8 cellular contexts compared by ENCODE assay signal in the genomic region with DNA sequence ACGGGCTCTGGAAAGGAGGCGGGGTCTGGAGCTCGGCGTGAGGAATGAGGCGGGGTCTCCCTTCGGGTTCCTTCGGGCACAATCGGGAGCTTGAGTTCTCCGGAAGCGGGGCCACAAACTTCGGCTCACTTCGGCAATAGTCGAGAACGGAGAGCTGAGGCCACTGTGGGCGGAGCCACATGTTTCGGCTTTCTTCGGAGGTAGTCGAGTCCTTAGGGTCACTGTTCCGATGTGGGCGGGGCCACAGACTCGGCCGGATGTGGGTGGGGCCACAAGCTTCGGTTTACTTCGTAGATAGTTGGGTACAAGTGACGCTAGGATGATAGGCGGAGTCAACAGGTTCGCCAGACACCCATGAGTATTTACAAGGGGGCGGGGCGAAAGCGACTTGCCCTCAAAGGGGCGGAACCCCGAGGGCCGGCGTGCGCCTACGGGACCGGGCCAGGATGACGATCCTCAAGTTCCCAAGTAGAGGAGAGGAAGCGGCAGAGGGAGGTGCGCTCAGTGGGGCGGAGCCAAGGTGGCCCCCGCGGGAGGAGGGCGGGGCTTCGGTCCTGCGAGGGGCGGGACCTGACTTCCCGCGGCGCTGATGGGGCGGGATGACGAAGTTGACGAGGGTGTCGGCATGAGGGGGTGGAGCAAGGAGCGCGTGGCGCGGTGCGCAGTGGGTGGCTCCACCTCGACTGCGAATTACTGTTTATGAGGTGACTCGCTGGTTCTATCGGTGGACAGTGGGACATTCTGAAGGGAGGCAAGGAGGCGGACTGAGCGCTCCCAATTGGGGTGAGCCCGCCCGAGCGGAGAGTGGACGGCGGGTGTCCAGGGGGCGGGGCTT. TPM values are rescaled to one million over a fixed set of nuclear protein-coding genes. Genes with fewer than 3 reads are reported as not detected.
DNase-seq lines count a peak whose midpoint lies in the region; ATAC-seq and TF ChIP-seq lines count a peak whose summit lies in the region.

No MANE protein-coding gene starts in this region.

- H3K27me3 ChIP-seq in WERI-Rb-1 (ENCODE audit: insufficient read depth, low read depth, severe bottlenecking) = no peaks in the 10 kb centered on the region
- no peaks in the 10 kb centered on the region for H3K27me3 ChIP-seq in mammary epithelial cell (ENCODE audit: insufficient read depth, low read length)
- H3K27me3 ChIP-seq in skeletal muscle satellite cell (ENCODE audit: control insufficient read depth, insufficient read depth, low read length) = no peaks in the 10 kb centered on the region

- H3K79me2 ChIP-seq in mammary epithelial cell (ENCODE audit: insufficient read depth, low read length) = peaks cover 58% of the 10 kb centered on the region

- H4K20me1 ChIP-seq in mammary epithelial cell (ENCODE audit: insufficient read depth, low read length) = no peaks in the 10 kb centered on the region

- ATAC-seq in GM18907 (IDR thresholded peaks at IDR 0.05; ENCODE audit: unreplicated experiment) = peak; percentile 61
- peak; percentile 41 for ATAC-seq in HG03139 (IDR thresholded peaks at IDR 0.05; ENCODE audit: unreplicated experiment)

- CTCF ChIA-PET in AG04449 (lab: Yijun Ruan, JAX) (interaction anchor here (0.9 to 4.3 kb wide), 12 partner anchors 9 to 76 kb away, joined by 3 to 44 read pairs (median 4); a partner anchor contains a TSS), mammary epithelial cell (lab: Charles Lee; ENCODE audit: low non-redundant PET) (interaction anchor here (0.7 kb wide), 1 partner anchor 76 kb away, joined by 3 read pairs; no protein-coding TSS in a partner anchor)

- H3K9me3 ChIP-seq in WERI-Rb-1 (ENCODE audit: severe bottlenecking) = no peaks in the 10 kb centered on the region
- H3K9me3 ChIP-seq in mammary epithelial cell (replicated peaks; ENCODE audit: insufficient read depth, low read length) = no peaks in the 10 kb centered on the region
- peaks cover 5% of the 10 kb centered on the region for H3K9me3 ChIP-seq in iPS-18c (ENCODE audit: control insufficient read depth, insufficient read depth, low read length)
- H3K9me3 ChIP-seq in skeletal muscle satellite cell (replicated peaks; ENCODE audit: low read length) = no peaks in the 10 kb centered on the region

- in situ Hi-C loops in mammary epithelial cell (cut with MboI; ENCODE audit: low sequenced_read_pairs in 2 of 2) = no loop called here

- no peak for TF ChIP-seq CTCF in AG04449 (IDR thresholded peaks at IDR 0.05; ENCODE audit: insufficient read depth, low read length, missing control alignments)
- TF ChIP-seq CTCF in WERI-Rb-1 (IDR thresholded peaks at IDR 0.05; ENCODE audit: low read depth, low read length) = no peak
- TF ChIP-seq CTCF in mammary epithelial cell (conservative IDR thresholded peaks at IDR 0.05 in 1 of 2, IDR thresholded peaks at IDR 0.05 in 1 of 2; ENCODE audit: extremely low read depth in 1 of 2, insufficient read depth in 1 of 2, low read depth in 1 of 2, low read length in 2 of 2) = no peak

- dilution Hi-C loops in mammary epithelial cell (cut with HindIII; ENCODE audit: low sequenced_read_pairs) = no loop called here

- H3K4me3 ChIP-seq in AG04449 (ENCODE audit: low read depth, low read length) (peak overlapping the region; percentile 89), WERI-Rb-1 (ENCODE audit: low read depth, low read length) (peak overlapping the region; percentile 81), mammary epithelial cell (replicated peaks in 1 of 3; ENCODE audit: insufficient read depth in 1 of 3, low read depth in 2 of 3, low read length in 3 of 3) (peak overlapping the region; percentile 64 to 94 (median 74)), iPS-18c (ENCODE audit: insufficient read depth, low read depth, low read length) (peak overlapping the region; percentile 97), skeletal muscle satellite cell (ENCODE audit: low read length) (peak overlapping the region; percentile 92)

- intact Hi-C loops in mammary epithelial cell (cut with micrococcal nuclease) = loop anchor here (1.0 to 10.0 kb wide), 5 partner anchors 17 to 985 kb away; a partner anchor contains a TSS

- H3K27ac ChIP-seq in WERI-Rb-1 (peak overlapping the region; percentile 99), mammary epithelial cell (ENCODE audit: insufficient read depth, low read depth, low read length) (peak overlapping the region; percentile 95)

- H3K4me2 ChIP-seq in mammary epithelial cell (ENCODE audit: insufficient read depth, low read depth, low read length) (peak overlapping the region; percentile 93), skeletal muscle satellite cell (ENCODE audit: low read length) (peak overlapping the region; percentile 92)

- BruUV-seq in mammary epithelial cell (replicated peaks; lab: Mats Ljungman, UMichigan) = no TSS peak

- H3K9ac ChIP-seq in mammary epithelial cell (ENCODE audit: insufficient read depth, low read length) (peak overlapping the region; percentile 92), skeletal muscle satellite cell (ENCODE audit: low read depth, low read length) (peak overlapping the region; percentile 96)

- WGBS in mammary epithelial cell (ENCODE audit: low coverage, missing lambda C conversion rate) = under 1% methylated on average over 40 of the region's 71 CpGs

- peak overlapping the region; percentile 91 for H2AFZ ChIP-seq in mammary epithelial cell (ENCODE audit: low read depth, low read length)

- H3K36me3 ChIP-seq in WERI-Rb-1 (peaks cover 28% of the 10 kb centered on the region), mammary epithelial cell (ENCODE audit: insufficient read depth, low read length) (peaks cover 6% of the 10 kb centered on the region), skeletal muscle satellite cell (ENCODE audit: insufficient read depth, low read length) (peaks cover 30% of the 10 kb centered on the region)

- peak; percentile 100 for DNase-seq in AG04449 (ENCODE audit: low read depth, low spot score)
- DNase-seq in NCI-H2196 treated with DMSO at 0.1 percent for 48 hours (lab: John Stamatoyannopoulos, UW; ENCODE audit: unreplicated experiment) = peak; percentile 99
- peak; percentile 100 for DNase-seq in WERI-Rb-1
- DNase-seq in mammary epithelial cell = peak; percentile 100

- H3K4me1 ChIP-seq in mammary epithelial cell (ENCODE audit: insufficient read depth, low read length) (peaks cover 17% of the 10 kb centered on the region), skeletal muscle satellite cell (ENCODE audit: control insufficient read depth, insufficient read depth, low read length) (peaks cover 18% of the 10 kb centered on the region)

- POLR2A ChIA-PET in AG04449 (lab: Yijun Ruan, JAX) = interaction anchor here (1.0 to 5.1 kb wide), 8 partner anchors 11 to 75 kb away, joined by 3 to 108 read pairs (median 5); a partner anchor contains a TSS

RNA-seq across cellular contexts. Expression of a gene that starts 0.5 kb away (rescaled TPM):
- total RNA-seq in mammary epithelial cell = 100 to 1,000 TPM in 1 of 2 donors, 10 to 100 TPM in 1; 43.5 to 140 TPM
- polyA plus RNA-seq in mammary epithelial cell = 70.4 TPM
- polyA minus RNA-seq in mammary epithelial cell = 70.9 TPM
- 17.2 and 26.6 TPM in 2 replicates for total RNA-seq in skeletal muscle satellite cell (2012; rRNA removed)

RNA-seq across cellular contexts. Expression of a gene that starts 1.2 kb away (rescaled TPM):
- 10 to 100 TPM; 65.3 to 94.0 TPM for total RNA-seq in mammary epithelial cell
- polyA plus RNA-seq in mammary epithelial cell = 82.0 TPM
- polyA minus RNA-seq in mammary epithelial cell = 26.7 TPM
- total RNA-seq in skeletal muscle satellite cell (2012; rRNA removed) = 83.1 and 83.4 TPM in 2 replicates

RNA-seq across cellular contexts. Expression of a gene that starts 10.8 kb away (rescaled TPM):
- 1,000 to 10,000 TPM; 1,098 to 1,139 TPM for total RNA-seq in mammary epithelial cell
- 2,376 TPM for polyA plus RNA-seq in mammary epithelial cell
- 1,031 TPM for polyA minus RNA-seq in mammary epithelial cell
- 1,398 and 1,979 TPM in 2 replicates for total RNA-seq in skeletal muscle satellite cell (2012; rRNA removed)

RNA-seq across cellular contexts. Expression of a gene that starts 16.9 kb away (rescaled TPM):
- 10 to 100 TPM; 21.0 to 41.0 TPM for total RNA-seq in mammary epithelial cell
- 5.3 TPM for polyA plus RNA-seq in mammary epithelial cell
- 2.2 TPM for polyA minus RNA-seq in mammary epithelial cell
- total RNA-seq in skeletal muscle satellite cell (2012; rRNA removed) = 1.5 TPM in 1 of 2 replicates, not detected in the other

RNA-seq across cellular contexts. Expression of a gene that starts 30.4 kb away (rescaled TPM):
- 1 to 10 TPM; 2.3 to 5.9 TPM for total RNA-seq in mammary epithelial cell
- 3.4 TPM for polyA plus RNA-seq in mammary epithelial cell
- 0.93 TPM for polyA minus RNA-seq in mammary epithelial cell
- 3.1 and 3.5 TPM in 2 replicates for total RNA-seq in skeletal muscle satellite cell (2012; rRNA removed)

Comparison
In these comparisons a context has a peak if more than half of its experiments do, and no peak if none do; other contexts are left out.
1. Peak in every context shown above with its lines: DNase-seq, ATAC-seq, H3K4me3 ChIP-seq and H3K27ac ChIP-seq.